Comparison of ENCODE assay signal across 1 cellular context in the genomic region with DNA sequence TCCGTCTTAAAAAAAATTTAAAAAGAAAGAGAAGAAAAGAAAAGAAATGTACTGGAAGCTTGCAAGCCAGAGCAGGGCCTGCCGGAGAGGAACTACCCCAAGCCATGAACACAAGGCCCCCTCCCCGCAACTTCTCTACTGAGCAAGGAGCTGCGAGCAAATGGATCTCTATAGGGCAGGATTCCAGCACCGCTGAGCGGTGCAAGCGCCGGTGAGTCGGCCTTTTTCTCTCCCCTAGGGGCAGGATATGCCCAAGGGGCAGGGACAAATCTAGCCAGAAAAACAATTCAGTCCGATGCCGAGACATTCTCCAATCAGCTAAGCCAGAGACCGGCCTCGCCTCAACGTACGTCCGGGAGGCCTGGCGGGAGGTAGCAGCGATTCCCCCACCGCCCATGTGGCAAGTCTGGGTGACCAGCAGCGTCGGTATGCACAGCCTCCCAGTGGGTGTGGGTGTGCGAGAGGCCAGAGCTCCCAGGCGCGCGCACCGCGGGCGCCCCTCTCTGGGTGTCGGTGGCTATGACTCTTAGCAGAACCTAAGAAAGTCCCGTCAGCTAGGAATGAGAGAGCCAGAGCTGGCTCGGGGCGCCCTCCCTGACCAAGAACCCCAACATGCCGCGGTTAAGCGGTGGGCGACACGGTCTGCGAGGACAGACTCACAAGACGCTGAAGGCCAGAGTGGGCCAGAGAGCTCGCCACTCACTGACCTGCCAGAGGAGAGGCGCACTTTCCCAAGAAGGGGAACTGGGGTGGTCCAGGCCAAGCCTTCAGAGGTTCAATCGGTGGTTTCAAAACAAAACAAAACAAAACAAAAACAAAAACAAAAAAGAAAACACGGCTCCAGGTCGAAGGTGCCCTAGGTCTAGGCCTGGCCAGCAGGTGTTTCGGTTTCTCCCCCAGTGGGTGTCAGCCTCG.
A peak's percentile ranks its signal among the peaks of the same experiment; 100 is the strongest.
TF ChIP-seq lines count a peak whose summit lies in the region.

No MANE protein-coding gene starts in this region.

TF ChIP-seq in HepG2, 621 proteins besides CTCF, POLR2A, EP300 and RAD21 (continued from another document):
- TF ChIP-seq MEIS1 (CRISPR knock-in tag; IDR thresholded peaks at IDR 0.05; ENCODE audit: borderline replicate concordance) (no peak), FOXK2 (IDR thresholded peaks at IDR 0.05) (no peak), TFDP2 (CRISPR knock-in tag; IDR thresholded peaks at IDR 0.05) (no peak), GLI4 (CRISPR knock-in tag; IDR thresholded peaks at IDR 0.05; ENCODE audit: borderline replicate concordance) (no peak), YY1 (IDR thresholded peaks at IDR 0.05; ENCODE audit: insufficient read depth, insufficient replicate concordance, low read depth, low read length) (no peak), ZNF768 (CRISPR knock-in tag; IDR thresholded peaks at IDR 0.05) (peak; percentile 92), PCBP1 (IDR thresholded peaks at IDR 0.05; ENCODE audit: borderline replicate concordance, low read depth, low read length) (no peak), SRSF1 (optimal IDR thresholded peaks at IDR 0.05; ENCODE audit: low read depth, low read length) (peak; percentile 24), RCOR2 (CRISPR knock-in tag; IDR thresholded peaks at IDR 0.05) (no peak), ZNF674 (CRISPR knock-in tag; IDR thresholded peaks at IDR 0.05; ENCODE audit: low read depth) (no peak), TBL1XR1 (IDR thresholded peaks at IDR 0.05; ENCODE audit: borderline replicate concordance, low read length, partially characterized antibody) (no peak), ZNF672 (CRISPR knock-in tag; IDR thresholded peaks at IDR 0.05) (no peak), NFE2L1 (CRISPR knock-in tag; IDR thresholded peaks at IDR 0.05; ENCODE audit: borderline replicate concordance) (no peak), ZKSCAN8 (CRISPR knock-in tag; IDR thresholded peaks at IDR 0.05; ENCODE audit: borderline replicate concordance) (no peak), NR0B2 (CRISPR knock-in tag; IDR thresholded peaks at IDR 0.05) (no peak), SOX5 (CRISPR knock-in tag; IDR thresholded peaks at IDR 0.05; ENCODE audit: borderline replicate concordance) (no peak), ZNF430 (CRISPR knock-in tag; IDR thresholded peaks at IDR 0.05) (no peak), STAG1 (CRISPR knock-in tag; IDR thresholded peaks at IDR 0.05) (peak; percentile 64), CSRNP1 (CRISPR knock-in tag; IDR thresholded peaks at IDR 0.05) (no peak), KLF16 (CRISPR knock-in tag; IDR thresholded peaks at IDR 0.05) (no peak), XRCC5 (optimal IDR thresholded peaks at IDR 0.05; ENCODE audit: low read length) (peak; percentile 35), SOX13 (IDR thresholded peaks at IDR 0.05) (no peak), SOX13 (CRISPR knock-in tag; conservative IDR thresholded peaks at IDR 0.05 in 1 of 2, IDR thresholded peaks at IDR 0.05 in 1 of 2) (no peak), EZH2 (conservative IDR thresholded peaks at IDR 0.05; ENCODE audit: low read depth, low read length) (0 out of 2 replicates have a peak, but pooled peaks have one; percentile 44)
- TF ChIP-seq, protein P1, sequence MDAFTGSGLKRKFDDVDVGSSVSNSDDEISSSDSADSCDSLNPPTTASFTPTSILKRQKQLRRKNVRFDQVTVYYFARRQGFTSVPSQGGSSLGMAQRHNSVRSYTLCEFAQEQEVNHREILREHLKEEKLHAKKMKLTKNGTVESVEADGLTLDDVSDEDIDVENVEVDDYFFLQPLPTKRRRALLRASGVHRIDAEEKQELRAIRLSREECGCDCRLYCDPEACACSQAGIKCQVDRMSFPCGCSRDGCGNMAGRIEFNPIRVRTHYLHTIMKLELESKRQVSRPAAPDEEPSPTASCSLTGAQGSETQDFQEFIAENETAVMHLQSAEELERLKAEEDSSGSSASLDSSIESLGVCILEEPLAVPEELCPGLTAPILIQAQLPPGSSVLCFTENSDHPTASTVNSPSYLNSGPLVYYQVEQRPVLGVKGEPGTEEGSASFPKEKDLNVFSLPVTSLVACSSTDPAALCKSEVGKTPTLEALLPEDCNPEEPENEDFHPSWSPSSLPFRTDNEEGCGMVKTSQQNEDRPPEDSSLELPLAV (CRISPR knock-in tag; conservative IDR thresholded peaks at IDR 0.05; ENCODE audit: low read depth), result no peak
- TF ChIP-seq, protein P2, sequence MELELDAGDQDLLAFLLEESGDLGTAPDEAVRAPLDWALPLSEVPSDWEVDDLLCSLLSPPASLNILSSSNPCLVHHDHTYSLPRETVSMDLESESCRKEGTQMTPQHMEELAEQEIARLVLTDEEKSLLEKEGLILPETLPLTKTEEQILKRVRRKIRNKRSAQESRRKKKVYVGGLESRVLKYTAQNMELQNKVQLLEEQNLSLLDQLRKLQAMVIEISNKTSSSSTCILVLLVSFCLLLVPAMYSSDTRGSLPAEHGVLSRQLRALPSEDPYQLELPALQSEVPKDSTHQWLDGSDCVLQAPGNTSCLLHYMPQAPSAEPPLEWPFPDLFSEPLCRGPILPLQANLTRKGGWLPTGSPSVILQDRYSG (CRISPR knock-in tag; IDR thresholded peaks at IDR 0.05), result no peak
- TF ChIP-seq, protein P3, sequence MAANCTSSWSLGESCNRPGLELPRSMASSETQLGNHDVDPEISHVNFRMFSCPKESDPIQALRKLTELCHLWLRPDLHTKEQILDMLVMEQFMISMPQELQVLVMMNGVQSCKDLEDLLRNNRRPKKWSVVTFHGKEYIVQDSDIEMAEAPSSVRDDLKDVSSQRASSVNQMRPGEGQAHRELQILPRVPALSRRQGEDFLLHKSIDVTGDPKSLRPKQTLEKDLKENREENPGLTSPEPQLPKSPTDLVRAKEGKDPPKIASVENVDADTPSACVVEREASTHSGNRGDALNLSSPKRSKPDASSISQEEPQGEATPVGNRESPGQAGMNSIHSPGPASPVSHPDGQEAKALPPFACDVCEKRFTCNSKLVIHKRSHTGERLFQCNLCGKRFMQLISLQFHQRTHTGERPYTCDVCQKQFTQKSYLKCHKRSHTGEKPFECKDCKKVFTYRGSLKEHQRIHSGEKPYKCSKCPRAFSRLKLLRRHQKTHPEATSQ (CRISPR knock-in tag; IDR thresholded peaks at IDR 0.05; ENCODE audit: borderline replicate concordance), result no peak
- TF ChIP-seq, protein P4, sequence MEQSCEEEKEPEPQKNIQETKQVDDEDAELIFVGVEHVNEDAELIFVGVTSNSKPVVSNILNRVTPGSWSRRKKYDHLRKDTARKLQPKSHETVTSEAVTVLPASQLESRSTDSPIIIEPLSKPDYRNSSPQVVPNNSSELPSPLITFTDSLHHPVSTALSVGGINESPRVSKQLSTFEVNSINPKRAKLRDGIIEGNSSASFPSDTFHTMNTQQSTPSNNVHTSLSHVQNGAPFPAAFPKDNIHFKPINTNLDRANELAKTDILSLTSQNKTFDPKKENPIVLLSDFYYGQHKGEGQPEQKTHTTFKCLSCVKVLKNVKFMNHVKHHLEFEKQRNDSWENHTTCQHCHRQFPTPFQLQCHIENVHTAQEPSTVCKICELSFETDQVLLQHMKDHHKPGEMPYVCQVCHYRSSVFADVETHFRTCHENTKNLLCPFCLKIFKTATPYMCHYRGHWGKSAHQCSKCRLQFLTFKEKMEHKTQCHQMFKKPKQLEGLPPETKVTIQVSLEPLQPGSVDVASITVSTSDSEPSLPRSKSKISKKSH (CRISPR knock-in tag; IDR thresholded peaks at IDR 0.05; ENCODE audit: borderline replicate concordance), result no peak
- TF ChIP-seq, protein P5, sequence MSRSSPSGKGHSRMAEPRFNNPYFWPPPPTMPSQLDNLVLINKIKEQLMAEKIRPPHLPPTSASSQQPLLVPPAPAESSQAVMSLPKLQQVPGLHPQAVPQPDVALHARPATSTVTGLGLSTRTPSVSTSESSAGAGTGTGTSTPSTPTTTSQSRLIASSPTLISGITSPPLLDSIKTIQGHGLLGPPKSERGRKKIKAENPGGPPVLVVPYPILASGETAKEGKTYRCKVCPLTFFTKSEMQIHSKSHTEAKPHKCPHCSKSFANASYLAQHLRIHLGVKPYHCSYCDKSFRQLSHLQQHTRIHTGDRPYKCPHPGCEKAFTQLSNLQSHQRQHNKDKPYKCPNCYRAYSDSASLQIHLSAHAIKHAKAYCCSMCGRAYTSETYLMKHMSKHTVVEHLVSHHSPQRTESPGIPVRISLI (CRISPR knock-in tag; IDR thresholded peaks at IDR 0.05; ENCODE audit: borderline replicate concordance), result no peak
